ENCODE assay signal across 14 cellular contexts in the genomic region with DNA sequence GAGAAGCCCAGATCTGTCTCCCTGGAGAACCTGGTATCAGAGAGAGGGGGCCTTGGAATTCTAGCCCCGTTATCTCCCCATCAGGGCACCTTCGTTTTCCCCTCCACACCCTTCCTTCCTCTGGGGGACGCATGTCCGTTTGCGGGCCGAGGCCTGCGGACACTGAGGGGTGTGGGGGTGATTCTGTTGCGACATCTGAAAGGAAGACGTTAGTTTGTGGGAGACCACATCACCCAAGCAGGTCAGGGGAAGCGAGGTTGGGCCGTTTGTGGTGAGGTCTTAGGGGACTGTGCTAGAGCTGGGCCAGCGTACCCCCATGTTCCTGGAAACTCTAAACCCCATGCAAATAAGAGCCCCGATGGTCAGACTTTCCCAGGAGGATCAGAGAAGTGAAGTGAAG. TPM values are rescaled to one million over a fixed set of nuclear protein-coding genes. Genes with fewer than 3 reads are reported as not detected.
DNase-seq lines count a peak whose midpoint lies in the region; ATAC-seq lines count a peak whose summit lies in the region.
"Had no signal": no experiment of that assay in that cellular context is flagged by ENCODE, and none has a peak within 500 bp of the region (broad histone marks: within the 10 kb centered on the region; RNA-seq: fewer than 3 reads in every experiment).

No MANE protein-coding gene starts in this region.

- no peak for ATAC-seq in HG02970 (IDR thresholded peaks at IDR 0.05; ENCODE audit: low FRiP score, unreplicated experiment)

- H3K4me1 Mint-ChIP-seq in activated naive CD4-positive, alpha-beta T cell treated with anti-CD3 and anti-CD28 coated beads, Interleukin-2, amount 10 ng/mL, durations not matched to agents 7 days and 5 days, result peaks cover 38% of the 10 kb centered on the region
- peaks cover 54% of the 10 kb centered on the region for H3K4me1 Mint-ChIP-seq in activated T-helper 1 cell treated with anti-CD3 and anti-CD28 coated beads, Interleukin-12 subunit alpha, Interleukin-12 subunit beta, Interleukin-2, Interleukin-4 antibody, amounts not matched to agents 30 ng/mL and 10 ng/mL and 1 ng/mL, durations not matched to agents 14 hours and 24 hours and 36 hours (ENCODE audit: low read depth)
- H3K4me1 Mint-ChIP-seq in stimulated activated naive CD8-positive, alpha-beta T cell treated with anti-CD3 and anti-CD28 coated beads, Interleukin-15, Interleukin-2, amounts not matched to agents 100 ng/mL and 50 ng/mL, for 24 hours (ENCODE audit: low read depth), result peaks cover 44% of the 10 kb centered on the region

- peaks cover 11% of the 10 kb centered on the region for H3K36me3 Mint-ChIP-seq in activated naive CD4-positive, alpha-beta T cell treated with anti-CD3 and anti-CD28 coated beads, Interleukin-2, amount 10 ng/mL, durations not matched to agents 7 days and 5 days
- H3K36me3 Mint-ChIP-seq in activated T-helper 1 cell treated with anti-CD3 and anti-CD28 coated beads, Interleukin-12 subunit alpha, Interleukin-12 subunit beta, Interleukin-2, Interleukin-4 antibody, amounts not matched to agents 30 ng/mL and 10 ng/mL and 1 ng/mL, durations not matched to agents 14 hours and 24 hours and 36 hours (ENCODE audit: low read depth), result peaks cover 14% of the 10 kb centered on the region
- H3K36me3 Mint-ChIP-seq in stimulated activated naive CD8-positive, alpha-beta T cell treated with anti-CD3 and anti-CD28 coated beads, Interleukin-15, Interleukin-2, amounts not matched to agents 100 ng/mL and 50 ng/mL, for 24 hours (ENCODE audit: low read depth), result peaks cover 4% of the 10 kb centered on the region

- CTCF ChIA-PET in activated naive CD4-positive, alpha-beta T cell treated with anti-CD3 and anti-CD28 coated beads, Interleukin-2, amount 10 ng/mL, durations not matched to agents 7 days and 5 days (lab: Charles Lee), result interaction anchor here (1.2 kb wide), 1 partner anchor 237 kb away, joined by 3 read pairs; no protein-coding TSS in a partner anchor

- H3K9me3 Mint-ChIP-seq in activated naive CD4-positive, alpha-beta T cell treated with anti-CD3 and anti-CD28 coated beads, Interleukin-2, amount 10 ng/mL, durations not matched to agents 7 days and 5 days, result no peaks in the 10 kb centered on the region
- H3K9me3 Mint-ChIP-seq in activated T-helper 1 cell treated with anti-CD3 and anti-CD28 coated beads, Interleukin-12 subunit alpha, Interleukin-12 subunit beta, Interleukin-2, Interleukin-4 antibody, amounts not matched to agents 30 ng/mL and 10 ng/mL and 1 ng/mL, durations not matched to agents 14 hours and 24 hours and 36 hours, result no peaks in the 10 kb centered on the region
- H3K9me3 Mint-ChIP-seq in stimulated activated naive CD8-positive, alpha-beta T cell treated with anti-CD3 and anti-CD28 coated beads, Interleukin-15, Interleukin-2, amounts not matched to agents 100 ng/mL and 50 ng/mL, for 24 hours, result no peaks in the 10 kb centered on the region

- H3K27me3 Mint-ChIP-seq in activated naive CD4-positive, alpha-beta T cell treated with anti-CD3 and anti-CD28 coated beads, Interleukin-2, amount 10 ng/mL, durations not matched to agents 7 days and 5 days, result peaks cover 4% of the 10 kb centered on the region
- H3K27me3 Mint-ChIP-seq in activated T-helper 1 cell treated with anti-CD3 and anti-CD28 coated beads, Interleukin-12 subunit alpha, Interleukin-12 subunit beta, Interleukin-2, Interleukin-4 antibody, amounts not matched to agents 30 ng/mL and 10 ng/mL and 1 ng/mL, durations not matched to agents 14 hours and 24 hours and 36 hours (ENCODE audit: insufficient read depth), result no peaks in the 10 kb centered on the region
- no peaks in the 10 kb centered on the region for H3K27me3 Mint-ChIP-seq in stimulated activated naive CD8-positive, alpha-beta T cell treated with anti-CD3 and anti-CD28 coated beads, Interleukin-15, Interleukin-2, amounts not matched to agents 100 ng/mL and 50 ng/mL, for 24 hours
- H3K27me3 Mint-ChIP-seq: progenitor cell of endocrine pancreas had no signal

- intact Hi-C loops in activated T-helper 1 cell treated with anti-CD3 and anti-CD28 coated beads, Interleukin-12 subunit alpha, Interleukin-12 subunit beta, Interleukin-2, Interleukin-4 antibody, amounts not matched to agents 30 ng/mL and 10 ng/mL and 1 ng/mL, durations not matched to agents 14 hours and 24 hours and 36 hours (cut with micrococcal nuclease), result no loop called here

- no peak overlapping the region for H3K4me3 Mint-ChIP-seq in activated naive CD4-positive, alpha-beta T cell treated with anti-CD3 and anti-CD28 coated beads, Interleukin-2, amount 10 ng/mL, durations not matched to agents 7 days and 5 days
- H3K4me3 Mint-ChIP-seq in activated T-helper 1 cell treated with anti-CD3 and anti-CD28 coated beads, Interleukin-12 subunit alpha, Interleukin-12 subunit beta, Interleukin-2, Interleukin-4 antibody, amounts not matched to agents 30 ng/mL and 10 ng/mL and 1 ng/mL, durations not matched to agents 14 hours and 24 hours and 36 hours, result peak overlapping the region; percentile 8
- H3K4me3 Mint-ChIP-seq in stimulated activated naive CD8-positive, alpha-beta T cell treated with anti-CD3 and anti-CD28 coated beads, Interleukin-15, Interleukin-2, amounts not matched to agents 100 ng/mL and 50 ng/mL, for 24 hours, result peak overlapping the region; percentile 10

- no peak for DNase-seq in activated naive CD4-positive, alpha-beta T cell treated with anti-CD3 and anti-CD28 coated beads, Interleukin-2, amount 10 ng/mL, durations not matched to agents 7 days and 5 days
- no peak for DNase-seq in activated naive CD4-positive, alpha-beta T cell treated with Interleukin-2 at 50 U/mL for 16 hours
- DNase-seq in MV-4-11 (lab: John Stamatoyannopoulos, UW), result peak; percentile 100
- no peak for DNase-seq in activated T-helper 1 cell treated with anti-CD3 and anti-CD28 coated beads, Interleukin-12 subunit alpha, Interleukin-12 subunit beta, Interleukin-2, Interleukin-4 antibody, amounts not matched to agents 30 ng/mL and 10 ng/mL and 1 ng/mL, durations not matched to agents 14 hours and 24 hours and 36 hours (ENCODE audit: low spot score)
- DNase-seq in cortex of kidney (lab: John Stamatoyannopoulos, UW), result no peak
- no peak for DNase-seq in AG20443 (ENCODE audit: low spot score)
- DNase-seq: amniotic stem cell, dorsolateral prefrontal cortex, NCI-H2029 treated with DMSO at 0.1 percent for 48 hours had no signal

- peak overlapping the region; percentile 30 for H3K27ac Mint-ChIP-seq in activated naive CD4-positive, alpha-beta T cell treated with anti-CD3 and anti-CD28 coated beads, Interleukin-2, amount 10 ng/mL, durations not matched to agents 7 days and 5 days
- no peak overlapping the region for H3K27ac Mint-ChIP-seq in activated T-helper 1 cell treated with anti-CD3 and anti-CD28 coated beads, Interleukin-12 subunit alpha, Interleukin-12 subunit beta, Interleukin-2, Interleukin-4 antibody, amounts not matched to agents 30 ng/mL and 10 ng/mL and 1 ng/mL, durations not matched to agents 14 hours and 24 hours and 36 hours
- H3K27ac Mint-ChIP-seq in stimulated activated naive CD8-positive, alpha-beta T cell treated with anti-CD3 and anti-CD28 coated beads, Interleukin-15, Interleukin-2, amounts not matched to agents 100 ng/mL and 50 ng/mL, for 24 hours, result peak overlapping the region; percentile 5
- H3K27ac Mint-ChIP-seq: progenitor cell of endocrine pancreas had no signal

RNA-seq across cellular contexts. Expression of a gene that starts 3.7 kb away (rescaled TPM):
- total RNA-seq in activated T-helper 1 cell treated with anti-CD3 and anti-CD28 coated beads, Interleukin-12 subunit alpha, Interleukin-12 subunit beta, Interleukin-2, Interleukin-4 antibody, amounts not matched to agents 30 ng/mL and 10 ng/mL and 1 ng/mL, durations not matched to agents 14 hours and 24 hours and 36 hours, result 32.0 and 35.2 TPM in 2 replicates
- total RNA-seq: fibroblast of villous mesenchyme had no signal

RNA-seq across cellular contexts. Expression of a gene that starts 28.1 kb away (rescaled TPM):
- 235 and 248 TPM in 2 replicates for total RNA-seq in activated T-helper 1 cell treated with anti-CD3 and anti-CD28 coated beads, Interleukin-12 subunit alpha, Interleukin-12 subunit beta, Interleukin-2, Interleukin-4 antibody, amounts not matched to agents 30 ng/mL and 10 ng/mL and 1 ng/mL, durations not matched to agents 14 hours and 24 hours and 36 hours

RNA-seq across cellular contexts. Expression of a gene that starts 33.6 kb away (rescaled TPM):
- not detected in 2 replicates for total RNA-seq in activated T-helper 1 cell treated with anti-CD3 and anti-CD28 coated beads, Interleukin-12 subunit alpha, Interleukin-12 subunit beta, Interleukin-2, Interleukin-4 antibody, amounts not matched to agents 30 ng/mL and 10 ng/mL and 1 ng/mL, durations not matched to agents 14 hours and 24 hours and 36 hours
- total RNA-seq: dorsolateral prefrontal cortex, fibroblast of villous mesenchyme, progenitor cell of endocrine pancreas, vagina had no signal

RNA-seq across cellular contexts. Expression of a gene that starts 45.5 kb away (rescaled TPM):
- total RNA-seq in activated T-helper 1 cell treated with anti-CD3 and anti-CD28 coated beads, Interleukin-12 subunit alpha, Interleukin-12 subunit beta, Interleukin-2, Interleukin-4 antibody, amounts not matched to agents 30 ng/mL and 10 ng/mL and 1 ng/mL, durations not matched to agents 14 hours and 24 hours and 36 hours, result 71.6 and 72.8 TPM in 2 replicates

RNA-seq across cellular contexts. Expression of a gene that starts 58.0 kb away (rescaled TPM):
- total RNA-seq in activated T-helper 1 cell treated with anti-CD3 and anti-CD28 coated beads, Interleukin-12 subunit alpha, Interleukin-12 subunit beta, Interleukin-2, Interleukin-4 antibody, amounts not matched to agents 30 ng/mL and 10 ng/mL and 1 ng/mL, durations not matched to agents 14 hours and 24 hours and 36 hours, result 116 and 117 TPM in 2 replicates
